1 cellular context compared by ENCODE assay signal in genomic region chr10:58305821-58306220, GRCh38.
TF ChIP-seq lines count a peak whose summit lies in the region.

No MANE protein-coding gene starts in this region.

TF ChIP-seq in HepG2, 621 proteins besides CTCF, POLR2A, EP300 and RAD21 (continued from another document):
- TF ChIP-seq SOX6 (IDR thresholded peaks at IDR 0.05) (no peak), SOX6 (CRISPR knock-in tag; IDR thresholded peaks at IDR 0.05) (0 out of 2 replicates have a peak, but pooled peaks have one; percentile 11), ZNF629 (CRISPR knock-in tag; conservative IDR thresholded peaks at IDR 0.05) (peak; percentile 28; the same call in 1 of the 2 replicates), AHR (CRISPR knock-in tag; IDR thresholded peaks at IDR 0.05) (no peak), FOXA1 (IDR thresholded peaks at IDR 0.05) (no peak), FOXA1 (CRISPR knock-in tag; IDR thresholded peaks at IDR 0.05) (peak; percentile 38; the same call in 1 of the 2 replicates), GFI1 (CRISPR knock-in tag; IDR thresholded peaks at IDR 0.05; ENCODE audit: borderline replicate concordance) (no peak), REST (IDR thresholded peaks at IDR 0.05; ENCODE audit: borderline replicate concordance in 1 of 2, low read depth in 1 of 2, low read length in 2 of 2) (no peak), TERF1 (CRISPR knock-in tag; IDR thresholded peaks at IDR 0.05) (no peak), IRF2 (CRISPR knock-in tag; IDR thresholded peaks at IDR 0.05) (peak; percentile 40; the same call in 1 of the 2 replicates), FOSL2 (CRISPR knock-in tag; IDR thresholded peaks at IDR 0.05) (no peak), THRA (CRISPR knock-in tag; IDR thresholded peaks at IDR 0.05; ENCODE audit: borderline replicate concordance) (0 out of 2 replicates have a peak, but pooled peaks have one; percentile 22), ZNF274 (CRISPR knock-in tag; IDR thresholded peaks at IDR 0.05) (no peak), FOXA3 (CRISPR knock-in tag; IDR thresholded peaks at IDR 0.05) (peak; percentile 34; the same call in 1 of the 2 replicates), ZNF879 (CRISPR knock-in tag; IDR thresholded peaks at IDR 0.05) (no peak), BCL6 (CRISPR knock-in tag; IDR thresholded peaks at IDR 0.05) (peak; percentile 39), ZNF282 (IDR thresholded peaks at IDR 0.05; ENCODE audit: partially characterized antibody) (no peak), ZMYM2 (CRISPR knock-in tag; IDR thresholded peaks at IDR 0.05) (0 out of 2 replicates have a peak, but pooled peaks have one; percentile 16), ZNF746 (CRISPR knock-in tag; IDR thresholded peaks at IDR 0.05) (no peak), GATAD2A (CRISPR knock-in tag; IDR thresholded peaks at IDR 0.05) (peak; percentile 36; the same call in 1 of the 2 replicates), YEATS2 (CRISPR knock-in tag; IDR thresholded peaks at IDR 0.05; ENCODE audit: borderline replicate concordance) (no peak), NR2F2 (IDR thresholded peaks at IDR 0.05; ENCODE audit: borderline replicate concordance, low read depth) (peak; percentile 28; the same call in 1 of the 2 replicates), FOXP4 (CRISPR knock-in tag; IDR thresholded peaks at IDR 0.05) (peak; percentile 22; the same call in 1 of the 2 replicates), ZSCAN20 (CRISPR knock-in tag; IDR thresholded peaks at IDR 0.05; ENCODE audit: borderline replicate concordance) (no peak), KDM6A (CRISPR knock-in tag; IDR thresholded peaks at IDR 0.05; ENCODE audit: low read depth) (no peak), MIXL1 (CRISPR knock-in tag; IDR thresholded peaks at IDR 0.05) (peak; percentile 41; the same call in 1 of the 2 replicates), HMGXB3 (CRISPR knock-in tag; IDR thresholded peaks at IDR 0.05; ENCODE audit: borderline replicate concordance) (no peak), TBX2 (CRISPR knock-in tag; IDR thresholded peaks at IDR 0.05; ENCODE audit: borderline replicate concordance) (no peak), ZNF564 (CRISPR knock-in tag; IDR thresholded peaks at IDR 0.05) (no peak), ZNF143 (CRISPR knock-in tag; IDR thresholded peaks at IDR 0.05) (no peak), ZNF468 (CRISPR knock-in tag; IDR thresholded peaks at IDR 0.05) (no peak), ELF3 (CRISPR knock-in tag; IDR thresholded peaks at IDR 0.05) (peak; percentile 70), SPEN (CRISPR knock-in tag; IDR thresholded peaks at IDR 0.05; ENCODE audit: low read depth) (no peak), ZNF441 (CRISPR knock-in tag; IDR thresholded peaks at IDR 0.05; ENCODE audit: borderline replicate concordance) (no peak), POLR2G (IDR thresholded peaks at IDR 0.05; ENCODE audit: low read depth, low read length) (no peak), FOXM1 (CRISPR knock-in tag; IDR thresholded peaks at IDR 0.05) (no peak), RARA (CRISPR knock-in tag; IDR thresholded peaks at IDR 0.05) (peak; percentile 32; the same call in 1 of the 2 replicates), ZNF512 (CRISPR knock-in tag; IDR thresholded peaks at IDR 0.05) (no peak), DR1 (CRISPR knock-in tag; IDR thresholded peaks at IDR 0.05) (no peak), HHEX (CRISPR knock-in tag; IDR thresholded peaks at IDR 0.05) (0 out of 2 replicates have a peak, but pooled peaks have one; percentile 14), ARID5B (CRISPR knock-in tag; IDR thresholded peaks at IDR 0.05) (peak; percentile 50; the same call in 1 of the 2 replicates), NCOR1 (IDR thresholded peaks at IDR 0.05; ENCODE audit: borderline replicate concordance, low read length) (no peak)
